Comparison of ENCODE assay signal across 1 cellular context in genomic region chr6:154996841-154997311, GRCh38.
TF ChIP-seq lines count a peak whose summit lies in the region.

No MANE protein-coding gene starts in this region.

TF ChIP-seq in SK-N-SH, 30 proteins besides CTCF, POLR2A, EP300 and RAD21 (continued from another document):
- TF ChIP-seq FOXJ3 (CRISPR knock-in tag; IDR thresholded peaks at IDR 0.05) (no peak), TAF1 (IDR thresholded peaks at IDR 0.05; ENCODE audit: borderline replicate concordance, low read depth, low read length) (no peak), YY1 (IDR thresholded peaks at IDR 0.05; ENCODE audit: low read depth) (no peak), FOXM1 (IDR thresholded peaks at IDR 0.05; ENCODE audit: low read depth) (no peak), PBX3 (IDR thresholded peaks at IDR 0.05) (no peak), TEAD4 (IDR thresholded peaks at IDR 0.05; ENCODE audit: borderline replicate concordance, insufficient read depth) (no peak), IRF3 (IDR thresholded peaks at IDR 0.05; ENCODE audit: low read depth, low read length) (no peak), USF1 (IDR thresholded peaks at IDR 0.05; ENCODE audit: borderline replicate concordance, low read depth) (no peak), GABPA (IDR thresholded peaks at IDR 0.05; ENCODE audit: low read depth) (no peak), ELF1 (IDR thresholded peaks at IDR 0.05) (no peak)
